Comparison of ENCODE assay signal across 15 cellular contexts in genomic region chr14:105532111-105532623, GRCh38. TPM values are rescaled to one million over a fixed set of nuclear protein-coding genes. Genes with fewer than 3 reads are reported as not detected.
"Had no signal": no experiment of that assay in that cellular context is flagged by ENCODE, and none has a peak within 500 bp of the region (broad histone marks: within the 10 kb centered on the region; RNA-seq: fewer than 3 reads in every experiment).

No MANE protein-coding gene starts in this region.

- H3K27me3 ChIP-seq: ascending aorta had no signal

- H3K9me3 ChIP-seq: ascending aorta, sigmoid colon, stomach had no signal

- H3K27ac ChIP-seq: ascending aorta, dorsolateral prefrontal cortex, sigmoid colon, stomach, WERI-Rb-1 had no signal

- H3K27ac Mint-ChIP-seq: immature natural killer cell; natural killer cell treated with Interleukin-12 subunit alpha and Interleukin-12 subunit beta and Interleukin-15 and Interleukin-18, amount 100 ng/mL, for 72 hours had no signal

- H3K36me3 Mint-ChIP-seq: immature natural killer cell; natural killer cell treated with Interleukin-12 subunit alpha and Interleukin-12 subunit beta and Interleukin-15 and Interleukin-18, amount 100 ng/mL, for 72 hours had no signal

- FAIRE-seq: bronchial epithelial cell, urothelium cell line had no signal

- DNase-seq: activated CD4-positive, alpha-beta T cell treated with anti-CD3 and anti-CD28 coated beads for 4 hours; activated effector memory CD4-positive, alpha-beta T cell treated with Interleukin-2 at 50 U/mL for 16 hours; activated T-cell treated with anti-CD3 and anti-CD28 coated beads, Interleukin-2, amount 50 U/mL, for 1 hour; immature natural killer cell; stimulated activated CD4-positive, alpha-beta T cell treated with anti-CD3 and anti-CD28 coated beads, Interleukin-12 subunit alpha, Interleukin-12 subunit beta, amount 100 ng/mL, for 4 hours; stimulated activated CD4-positive, alpha-beta T cell treated with anti-CD3 and anti-CD28 coated beads, Interleukin-2, amount 100 ng/mL, for 48 hours; stomach had no signal

- H3K9me3 Mint-ChIP-seq: immature natural killer cell; natural killer cell treated with Interleukin-12 subunit alpha and Interleukin-12 subunit beta and Interleukin-15 and Interleukin-18, amount 100 ng/mL, for 72 hours had no signal

- H3K4me3 ChIP-seq: ascending aorta, dorsolateral prefrontal cortex, sigmoid colon, stomach had no signal

- ATAC-seq: natural killer cell treated with Interleukin-12 subunit alpha and Interleukin-12 subunit beta and Interleukin-15 and Interleukin-18, amount 100 ng/mL, for 72 hours had no signal

- H3K36me3 ChIP-seq: ascending aorta, sigmoid colon, stomach had no signal

- H3K4me3 Mint-ChIP-seq: natural killer cell treated with Interleukin-12 subunit alpha and Interleukin-12 subunit beta and Interleukin-15 and Interleukin-18, amount 100 ng/mL, for 72 hours had no signal

RNA-seq across cellular contexts. Expression of gene CRIP1, which starts 45.5 kb away (rescaled TPM):
- total RNA-seq: bronchial epithelial cell, lung microvascular endothelial cell had no signal
